Comparison of ENCODE assay signal across 22 cellular contexts in genomic region chr12:21190016-21190415, GRCh38. TPM values are rescaled to one million over a fixed set of nuclear protein-coding genes. Genes with fewer than 3 reads are reported as not detected.
DNase-seq lines count a peak whose midpoint lies in the region; ATAC-seq and FAIRE-seq lines count a peak whose summit lies in the region.
"Had no signal": no experiment of that assay in that cellular context is flagged by ENCODE, and none has a peak within 500 bp of the region (broad histone marks: within the 10 kb centered on the region; RNA-seq: fewer than 3 reads in every experiment).

No MANE protein-coding gene starts in this region.

- no peak overlapping the region for H3K4me3 ChIP-seq in small intestine (ENCODE audit: low read depth in 1 of 2, low read length in 2 of 2)
- H3K4me3 ChIP-seq: GM12878, GM23248 had no signal

- H3K27me3 ChIP-seq in small intestine (ENCODE audit: control insufficient read depth in 2 of 2, insufficient read depth in 2 of 2, low read length in 2 of 2): no peaks in the 10 kb centered on the region

- no peak for FAIRE-seq in small intestine (lab: Jason Lieb, UNC)
- FAIRE-seq: GM12878, GM19239 had no signal

- no peak overlapping the region for H3K27ac ChIP-seq in small intestine (ENCODE audit: low read depth in 1 of 2, low read length in 1 of 2)
- H3K27ac ChIP-seq: GM23248 had no signal

- H3K36me3 ChIP-seq in small intestine (ENCODE audit: control insufficient read depth in 2 of 2, insufficient read depth in 2 of 2, low read length in 2 of 2): no peaks in the 10 kb centered on the region

- intact Hi-C loops in left colon (cut with DNase I, micrococcal nuclease): no loop called here

- whole genome bisulfite sequencing in small intestine, 3 donors: 16 to 58% (median 23%) methylated on average over 3 of the region's 3 CpGs

- H3K9me3 ChIP-seq in small intestine (ENCODE audit: control insufficient read depth, low read depth): no peaks in the 10 kb centered on the region

- no peaks in the 10 kb centered on the region for H3K4me1 ChIP-seq in small intestine (ENCODE audit: control insufficient read depth in 2 of 2, insufficient read depth in 1 of 2, low read depth in 1 of 2, low read length in 1 of 2)

- peak; percentile 29 for DNase-seq in HT-29 (ENCODE audit: low spot score)
- DNase-seq in LoVo (ENCODE audit: low spot score): peak; percentile 47
- no peak for DNase-seq in left colon
- DNase-seq in small intestine: peak; percentile 29
- no peak for DNase-seq in NCI-H1092 treated with DMSO at 0.1 percent for 48 hours (lab: John Stamatoyannopoulos, UW)
- no peak for DNase-seq in stimulated activated CD4-positive, alpha-beta T cell treated with anti-CD3 and anti-CD28 coated beads, Interleukin-4, amount 100 ng/mL, for 1 hour
- DNase-seq: C1 segment of cervical spinal cord; Calu3; CD4-positive, alpha-beta memory T cell; COR-L47; DMS79; EL; GDM1; GM23248; H9 had no signal

- ATAC-seq in left colon: peak; percentile 37
- no peak for ATAC-seq in HG02938 (IDR thresholded peaks at IDR 0.05; ENCODE audit: unreplicated experiment)
- ATAC-seq: GM12878, HCT116 had no signal

RNA-seq across cellular contexts. Expression of gene SLCO1B1, which starts 59.0 kb away (rescaled TPM):
- total RNA-seq in HT-29 (2014; rRNA removed; shearing (Covaris generic)): 0.21 and 0.36 TPM in 2 replicates
- total RNA-seq in left colon: not detected
- polyA plus RNA-seq in small intestine: not detected
- total RNA-seq: A673; CD4-positive, alpha-beta memory T cell; GM12878; GM23248; H4 had no signal
- polyA plus RNA-seq: BJ; CD4-positive, alpha-beta memory T cell; GM23248 had no signal

Comparison
In these comparisons a context has a peak if more than half of its experiments do, and no peak if none do; other contexts are left out.
1. DNase-seq: peak in HT-29 (single experiment), LoVo (single experiment) and small intestine (single experiment); none in left colon (0 of 2), NCI-H1092 treated with DMSO at 0.1 percent for 48 hours (single experiment) and stimulated activated CD4-positive, alpha-beta T cell treated with anti-CD3 and anti-CD28 coated beads, Interleukin-4, amount 100 ng/mL, for 1 hour (single experiment).